Comparison of ENCODE assay signal across 19 cellular contexts in genomic region chr4:173311368-173311767, GRCh38. TPM values are rescaled to one million over a fixed set of nuclear protein-coding genes. Genes with fewer than 3 reads are reported as not detected.
DNase-seq lines count a peak whose midpoint lies in the region; ATAC-seq and TF ChIP-seq lines count a peak whose summit lies in the region.
"Had no signal": no experiment of that assay in that cellular context is flagged by ENCODE, and none has a peak within 500 bp of the region (broad histone marks: within the 10 kb centered on the region; RNA-seq: fewer than 3 reads in every experiment).

No MANE protein-coding gene starts in this region.

- no peak overlapping the region for H2AFZ ChIP-seq in H9 (ENCODE audit: low read length)
- H2AFZ ChIP-seq: GM23338 had no signal

- H3K4me1 ChIP-seq in H9 (ENCODE audit: insufficient read depth, low read length): no peaks in the 10 kb centered on the region; the same call in 1 of the 2 replicates

- H3K27ac Mint-ChIP-seq in activated CD4-positive, alpha-beta T cell treated with anti-CD3 and anti-CD28 coated beads for 36 hours: no peak overlapping the region
- H3K27ac Mint-ChIP-seq in H9 (peak overlapping the region in 2 of 3 experiments; percentile 41 to 42; a peak in 2 of 7 replicates), endothelial cell (ENCODE audit: unreplicated experiment) (no peak overlapping the region)
- no peak overlapping the region for H3K27ac Mint-ChIP-seq in stimulated activated memory B cell treated with anti-CD40 and anti-IgM and Interleukin-4, amounts not matched to agents 10 μg/mL and 1 μg/mL and 100 μg/mL, for 72 hours
- no peak overlapping the region for H3K27ac Mint-ChIP-seq in activated CD8-positive, alpha-beta T cell treated with anti-CD3 and anti-CD28 coated beads, Interleukin-2, amount 10 ng/mL, durations not matched to agents 7 days and 5 days
- no peak overlapping the region for H3K27ac Mint-ChIP-seq in natural killer cell treated with Interleukin-12 subunit alpha and Interleukin-12 subunit beta and Interleukin-15 and Interleukin-18, amount 100 ng/mL, for 72 hours
- H3K27ac Mint-ChIP-seq: B cell, IgD-negative memory B cell had no signal

- H2BK15ac ChIP-seq in H9 (ENCODE audit: low read depth, low read length): no peak overlapping the region

- H3K79me1 ChIP-seq in H9 (ENCODE audit: insufficient read depth, low read depth, low read length, poor library complexity, severe bottlenecking): no peaks in the 10 kb centered on the region

- H3K56ac ChIP-seq in H9 (ENCODE audit: insufficient read length, low read depth, low read length): no peak overlapping the region

- no peak overlapping the region for H2BK120ac ChIP-seq in H9 (ENCODE audit: low read depth, low read length, poor library complexity, severe bottlenecking)

- DNase-seq in activated CD4-positive, alpha-beta T cell treated with anti-CD3 and anti-CD28 coated beads for 36 hours: peak; percentile 13
- DNase-seq in activated CD4-positive, alpha-beta T cell treated with anti-CD3 and anti-CD28 coated beads for 4 hours: no peak
- DNase-seq in H9 (no peak), endothelial cell (ENCODE audit: low spot score) (no peak)
- no peak for DNase-seq in activated CD8-positive, alpha-beta T cell treated with anti-CD3 and anti-CD28 coated beads, Interleukin-2, amount 10 ng/mL, durations not matched to agents 7 days and 5 days
- DNase-seq in natural killer cell treated with Interleukin-12 subunit alpha and Interleukin-12 subunit beta and Interleukin-15 and Interleukin-18, amount 100 ng/mL, for 72 hours (ENCODE audit: low spot score): no peak
- DNase-seq: 8988T; CD8-positive, alpha-beta memory T cell; COR-L47; DMS 273 treated with DMSO at 0.1 percent for 48 hours; DMS53; GF-D8 had no signal

- H3K79me2 ChIP-seq in H9 (ENCODE audit: insufficient read depth, low read length): 0 out of 2 replicates have a peak, but pooled peaks cover 2% of the 10 kb centered on the region

- no peak overlapping the region for H3K4me2 ChIP-seq in H9 (ENCODE audit: insufficient read depth, insufficient read length, low read length)
- H3K4me2 ChIP-seq: BLaER1 treated with 17β-estradiol and CSF1 and Interleukin-3, amounts not matched to agents 10 nM and 100 nM; GM23338 had no signal

- no peak for TF ChIP-seq CTCF in H9 (conservative IDR thresholded peaks at IDR 0.05)
- TF ChIP-seq CTCF in endothelial cell (IDR thresholded peaks at IDR 0.05; ENCODE audit: unreplicated experiment): no peak

- H3K27me3 ChIP-seq in H9 (ENCODE audit: insufficient read depth, low read length): no peaks in the 10 kb centered on the region
- H3K27me3 ChIP-seq: BLaER1 treated with 17β-estradiol and CSF1 and Interleukin-3, amounts not matched to agents 10 nM and 100 nM had no signal

- H2AK5ac ChIP-seq in H9 (ENCODE audit: insufficient read length, low read length): no peak overlapping the region

- H3K9me3 Mint-ChIP-seq in activated CD4-positive, alpha-beta T cell treated with anti-CD3 and anti-CD28 coated beads for 36 hours (ENCODE audit: low read depth): no peaks in the 10 kb centered on the region
- H3K9me3 Mint-ChIP-seq in H9 (no peaks in the 10 kb centered on the region), endothelial cell (ENCODE audit: unreplicated experiment) (no peaks in the 10 kb centered on the region)
- no peaks in the 10 kb centered on the region for H3K9me3 Mint-ChIP-seq in stimulated activated memory B cell treated with anti-CD40 and anti-IgM and Interleukin-4, amounts not matched to agents 10 μg/mL and 1 μg/mL and 100 μg/mL, for 72 hours
- H3K9me3 Mint-ChIP-seq in activated CD8-positive, alpha-beta T cell treated with anti-CD3 and anti-CD28 coated beads, Interleukin-2, amount 10 ng/mL, durations not matched to agents 7 days and 5 days (ENCODE audit: insufficient read depth): no peaks in the 10 kb centered on the region
- no peaks in the 10 kb centered on the region for H3K9me3 Mint-ChIP-seq in natural killer cell treated with Interleukin-12 subunit alpha and Interleukin-12 subunit beta and Interleukin-15 and Interleukin-18, amount 100 ng/mL, for 72 hours
- H3K9me3 Mint-ChIP-seq: CD8-positive, alpha-beta memory T cell; IgD-negative memory B cell had no signal

- no peak overlapping the region for H3K4ac ChIP-seq in H9 (ENCODE audit: low read depth, low read length)

- H4K20me1 ChIP-seq in H9 (ENCODE audit: control insufficient read depth, insufficient read depth, insufficient read length): no peaks in the 10 kb centered on the region

- WGBS in H9 (ENCODE audit: extremely low coverage, insufficient read length, low lambda C conversion rate): no CpG with 5 or more reads among the region's 4 CpGs

- H3K36me3 Mint-ChIP-seq in activated CD4-positive, alpha-beta T cell treated with anti-CD3 and anti-CD28 coated beads for 36 hours (ENCODE audit: low read depth): peaks cover 2% of the 10 kb centered on the region
- peaks cover 24 to 29% (median 27%) of the 10 kb centered on the region in 3 experiments for H3K36me3 Mint-ChIP-seq in H9 (ENCODE audit: insufficient read depth in 1 of 3, low read depth in 3 of 3)
- peaks cover 14% of the 10 kb centered on the region for H3K36me3 Mint-ChIP-seq in endothelial cell (ENCODE audit: low read depth, unreplicated experiment)
- peaks cover 22% of the 10 kb centered on the region for H3K36me3 Mint-ChIP-seq in stimulated activated memory B cell treated with anti-CD40 and anti-IgM and Interleukin-4, amounts not matched to agents 10 μg/mL and 1 μg/mL and 100 μg/mL, for 72 hours
- peaks cover 14% of the 10 kb centered on the region for H3K36me3 Mint-ChIP-seq in activated CD8-positive, alpha-beta T cell treated with anti-CD3 and anti-CD28 coated beads, Interleukin-2, amount 10 ng/mL, durations not matched to agents 7 days and 5 days (ENCODE audit: low read depth)
- peaks cover 1% of the 10 kb centered on the region for H3K36me3 Mint-ChIP-seq in natural killer cell treated with Interleukin-12 subunit alpha and Interleukin-12 subunit beta and Interleukin-15 and Interleukin-18, amount 100 ng/mL, for 72 hours

- POLR2A ChIA-PET in activated CD4-positive, alpha-beta T cell treated with anti-CD3 and anti-CD28 coated beads for 36 hours (lab: Charles Lee): no interaction called here
- POLR2A ChIA-PET in activated CD8-positive, alpha-beta T cell treated with anti-CD3 and anti-CD28 coated beads, Interleukin-2, amount 10 ng/mL, durations not matched to agents 7 days and 5 days (lab: Charles Lee): no interaction called here

- no peak overlapping the region for H3K27ac ChIP-seq in H9 (ENCODE audit: insufficient read length, low read depth, low read length)
- H3K27ac ChIP-seq: BLaER1 treated with 17β-estradiol and CSF1 and Interleukin-3, amounts not matched to agents 10 nM and 100 nM had no signal

- H2BK5ac ChIP-seq in H9 (ENCODE audit: insufficient read length, low read length): no peak overlapping the region

- no peak for ATAC-seq in activated CD4-positive, alpha-beta T cell treated with anti-CD3 and anti-CD28 coated beads for 36 hours
- ATAC-seq in stimulated activated memory B cell treated with anti-CD40 and anti-IgM and Interleukin-4, amounts not matched to agents 10 μg/mL and 1 μg/mL and 100 μg/mL, for 72 hours: no peak
- ATAC-seq in activated CD8-positive, alpha-beta T cell treated with anti-CD3 and anti-CD28 coated beads, Interleukin-2, amount 10 ng/mL, durations not matched to agents 7 days and 5 days: no peak
- ATAC-seq in natural killer cell treated with Interleukin-12 subunit alpha and Interleukin-12 subunit beta and Interleukin-15 and Interleukin-18, amount 100 ng/mL, for 72 hours: no peak
- ATAC-seq: GM23338, HCT116, HepG2 had no signal

- no peak overlapping the region for H4K5ac ChIP-seq in H9 (ENCODE audit: insufficient read length, low read depth, low read length)

- no peak overlapping the region for H4K91ac ChIP-seq in H9 (ENCODE audit: insufficient read length, low read depth, low read length)

- H3K9me3 ChIP-seq in H9 (ENCODE audit: control insufficient read depth, low read depth, low read length): no peaks in the 10 kb centered on the region
- H3K9me3 ChIP-seq: BLaER1 treated with 17β-estradiol and CSF1 and Interleukin-3, amounts not matched to agents 10 nM and 100 nM had no signal

- no peaks in the 10 kb centered on the region for H3K4me1 Mint-ChIP-seq in activated CD4-positive, alpha-beta T cell treated with anti-CD3 and anti-CD28 coated beads for 36 hours
- H3K4me1 Mint-ChIP-seq in H9 (peaks cover 11 to 16% of the 10 kb centered on the region in 2 experiments), endothelial cell (ENCODE audit: unreplicated experiment) (peaks cover 8% of the 10 kb centered on the region)
- H3K4me1 Mint-ChIP-seq in stimulated activated memory B cell treated with anti-CD40 and anti-IgM and Interleukin-4, amounts not matched to agents 10 μg/mL and 1 μg/mL and 100 μg/mL, for 72 hours: no peaks in the 10 kb centered on the region
- no peaks in the 10 kb centered on the region for H3K4me1 Mint-ChIP-seq in activated CD8-positive, alpha-beta T cell treated with anti-CD3 and anti-CD28 coated beads, Interleukin-2, amount 10 ng/mL, durations not matched to agents 7 days and 5 days (ENCODE audit: low read depth)
- no peaks in the 10 kb centered on the region for H3K4me1 Mint-ChIP-seq in natural killer cell treated with Interleukin-12 subunit alpha and Interleukin-12 subunit beta and Interleukin-15 and Interleukin-18, amount 100 ng/mL, for 72 hours (ENCODE audit: low read depth in 2 of 2)
- H3K4me1 Mint-ChIP-seq: B cell; CD8-positive, alpha-beta memory T cell had no signal

- H3K23ac ChIP-seq in H9 (ENCODE audit: insufficient read length, low read depth, low read length): no peak overlapping the region

- no peak overlapping the region for H2BK12ac ChIP-seq in H9 (ENCODE audit: insufficient read length, low read depth, low read length)

- CTCF ChIA-PET in activated CD4-positive, alpha-beta T cell treated with anti-CD3 and anti-CD28 coated beads for 36 hours (lab: Charles Lee): interaction anchor here (1.3 to 3.4 kb wide), 2 partner anchors 10 to 22 kb away, joined by 4 to 25 read pairs; no protein-coding TSS in a partner anchor
- CTCF ChIA-PET in activated CD8-positive, alpha-beta T cell treated with anti-CD3 and anti-CD28 coated beads, Interleukin-2, amount 10 ng/mL, durations not matched to agents 7 days and 5 days (lab: Charles Lee): interaction anchor here (4.0 kb wide), 1 partner anchor 10 kb away, joined by 30 read pairs; no protein-coding TSS in a partner anchor

- no peak overlapping the region for H3K14ac ChIP-seq in H9 (ENCODE audit: insufficient read depth, low read length)

- H3K9ac ChIP-seq in H9 (ENCODE audit: extremely low read depth, insufficient read length, low read length): no peak overlapping the region
- H3K9ac ChIP-seq: BLaER1 treated with 17β-estradiol and CSF1 and Interleukin-3, amounts not matched to agents 10 nM and 100 nM had no signal

- no peaks in the 10 kb centered on the region for H3K23me2 ChIP-seq in H9 (ENCODE audit: insufficient read length, low read depth, low read length, poor library complexity, severe bottlenecking)

- intact Hi-C loops in activated CD4-positive, alpha-beta T cell treated with anti-CD3 and anti-CD28 coated beads for 36 hours (cut with DNase I, micrococcal nuclease): no loop called here

- H3K4me3 Mint-ChIP-seq in activated CD4-positive, alpha-beta T cell treated with anti-CD3 and anti-CD28 coated beads for 36 hours: no peak overlapping the region
- no peak overlapping the region for H3K4me3 Mint-ChIP-seq in H9
- peak overlapping the region; percentile 59 for H3K4me3 Mint-ChIP-seq in endothelial cell (ENCODE audit: unreplicated experiment)
- no peak overlapping the region for H3K4me3 Mint-ChIP-seq in stimulated activated memory B cell treated with anti-CD40 and anti-IgM and Interleukin-4, amounts not matched to agents 10 μg/mL and 1 μg/mL and 100 μg/mL, for 72 hours
- H3K4me3 Mint-ChIP-seq in activated CD8-positive, alpha-beta T cell treated with anti-CD3 and anti-CD28 coated beads, Interleukin-2, amount 10 ng/mL, durations not matched to agents 7 days and 5 days: no peak overlapping the region
- H3K4me3 Mint-ChIP-seq in natural killer cell treated with Interleukin-12 subunit alpha and Interleukin-12 subunit beta and Interleukin-15 and Interleukin-18, amount 100 ng/mL, for 72 hours: no peak overlapping the region
- H3K4me3 Mint-ChIP-seq: B cell; CD8-positive, alpha-beta memory T cell; GM23338; IgD-negative memory B cell had no signal

- no peak overlapping the region for H3T11ph ChIP-seq in H9 (ENCODE audit: low read length)

- no peak overlapping the region for H3K18ac ChIP-seq in H9 (ENCODE audit: insufficient read length, low read depth, low read length)

- H4K8ac ChIP-seq in H9 (replicated peaks; ENCODE audit: insufficient read length, low read depth, low read length): no peak overlapping the region

- H2BK20ac ChIP-seq in H9 (ENCODE audit: low read depth, low read length, poor library complexity, severe bottlenecking): no peak overlapping the region

- no peaks in the 10 kb centered on the region for H3K27me3 Mint-ChIP-seq in activated CD4-positive, alpha-beta T cell treated with anti-CD3 and anti-CD28 coated beads for 36 hours
- H3K27me3 Mint-ChIP-seq in H9 (ENCODE audit: low read depth): no peaks in the 10 kb centered on the region
- H3K27me3 Mint-ChIP-seq in endothelial cell (ENCODE audit: unreplicated experiment): no peaks in the 10 kb centered on the region
- no peaks in the 10 kb centered on the region for H3K27me3 Mint-ChIP-seq in stimulated activated memory B cell treated with anti-CD40 and anti-IgM and Interleukin-4, amounts not matched to agents 10 μg/mL and 1 μg/mL and 100 μg/mL, for 72 hours
- no peaks in the 10 kb centered on the region for H3K27me3 Mint-ChIP-seq in activated CD8-positive, alpha-beta T cell treated with anti-CD3 and anti-CD28 coated beads, Interleukin-2, amount 10 ng/mL, durations not matched to agents 7 days and 5 days (ENCODE audit: low read depth)
- H3K27me3 Mint-ChIP-seq in natural killer cell treated with Interleukin-12 subunit alpha and Interleukin-12 subunit beta and Interleukin-15 and Interleukin-18, amount 100 ng/mL, for 72 hours: no peaks in the 10 kb centered on the region
- H3K27me3 Mint-ChIP-seq: B cell; CD8-positive, alpha-beta memory T cell; IgD-negative memory B cell had no signal

RNA-seq across cellular contexts. Expression of gene HMGB2, which starts 22.8 kb away (rescaled TPM):
- 100 to 1,000 TPM; 608 to 661 TPM for total RNA-seq in activated CD4-positive, alpha-beta T cell treated with anti-CD3 and anti-CD28 coated beads for 36 hours
- total RNA-seq in H9 (2021) (278 and 298 TPM in 2 replicates), endothelial cell (ENCODE audit: unreplicated experiment) (160 TPM)
- 100 to 1,000 TPM; 861 to 891 TPM for total RNA-seq in activated CD8-positive, alpha-beta T cell treated with anti-CD3 and anti-CD28 coated beads, Interleukin-2, amount 10 ng/mL, durations not matched to agents 7 days and 5 days
- 100 to 1,000 TPM; 256 to 524 TPM for total RNA-seq in natural killer cell treated with Interleukin-12 subunit alpha and Interleukin-12 subunit beta and Interleukin-15 and Interleukin-18, amount 100 ng/mL, for 72 hours

RNA-seq across cellular contexts. Expression of gene SAP30, which starts 59.4 kb away (rescaled TPM):
- 10 to 100 TPM; 22.0 to 29.3 TPM for total RNA-seq in activated CD4-positive, alpha-beta T cell treated with anti-CD3 and anti-CD28 coated beads for 36 hours
- 13.5 and 14.7 TPM in 2 replicates for total RNA-seq in H9 (2021)
- 22.2 TPM for total RNA-seq in endothelial cell (ENCODE audit: unreplicated experiment)
- total RNA-seq in activated CD8-positive, alpha-beta T cell treated with anti-CD3 and anti-CD28 coated beads, Interleukin-2, amount 10 ng/mL, durations not matched to agents 7 days and 5 days: 10 to 100 TPM; 19.7 to 21.0 TPM
- total RNA-seq in natural killer cell treated with Interleukin-12 subunit alpha and Interleukin-12 subunit beta and Interleukin-15 and Interleukin-18, amount 100 ng/mL, for 72 hours: 10 to 100 TPM; 14.4 to 22.7 TPM

Comparison
In these comparisons a context has a peak if more than half of its experiments do, and no peak if none do; other contexts are left out.
1. H3K27ac Mint-ChIP-seq: peak in H9 (2 of 3); none in activated CD4-positive, alpha-beta T cell treated with anti-CD3 and anti-CD28 coated beads for 36 hours (single experiment), endothelial cell (single experiment), stimulated activated memory B cell treated with anti-CD40 and anti-IgM and Interleukin-4, amounts not matched to agents 10 μg/mL and 1 μg/mL and 100 μg/mL, for 72 hours (single experiment), activated CD8-positive, alpha-beta T cell treated with anti-CD3 and anti-CD28 coated beads, Interleukin-2, amount 10 ng/mL, durations not matched to agents 7 days and 5 days (single experiment) and natural killer cell treated with Interleukin-12 subunit alpha and Interleukin-12 subunit beta and Interleukin-15 and Interleukin-18, amount 100 ng/mL, for 72 hours (0 of 2).